11 cellular contexts compared by ENCODE assay signal in genomic region chr2:120765911-120766757, GRCh38. TPM values are rescaled to one million over a fixed set of nuclear protein-coding genes. Genes with fewer than 3 reads are reported as not detected.
DNase-seq lines count a peak whose midpoint lies in the region; ATAC-seq and TF ChIP-seq lines count a peak whose summit lies in the region.
"Had no signal": no experiment of that assay in that cellular context is flagged by ENCODE, and none has a peak within 500 bp of the region (broad histone marks: within the 10 kb centered on the region; RNA-seq: fewer than 3 reads in every experiment).

No MANE protein-coding gene starts in this region.

- H3K27ac ChIP-seq in HUES48 (ENCODE audit: low read depth, low read length), result peak overlapping the region; percentile 52
- H3K27ac ChIP-seq in lower lobe of right lung, result peak overlapping the region; percentile 80
- H3K27ac ChIP-seq in testis, result peak overlapping the region; percentile 64 to 73
- no peak overlapping the region for H3K27ac ChIP-seq in effector memory CD4-positive, alpha-beta T cell (ENCODE audit: insufficient read depth, low read length, poor library complexity, severe bottlenecking)

- H3K4me3 ChIP-seq in HUES48 (ENCODE audit: low read depth, low read length), result no peak overlapping the region
- H3K4me3 ChIP-seq in lower lobe of right lung, result no peak overlapping the region
- H3K4me3 ChIP-seq in testis, result no peak overlapping the region
- H3K4me3 ChIP-seq in effector memory CD4-positive, alpha-beta T cell (ENCODE audit: insufficient read depth, low read depth, low read length, poor library complexity, severe bottlenecking), result no peak overlapping the region
- H3K4me3 ChIP-seq: HAP-1 had no signal

- H3K9ac ChIP-seq in HUES48 (ENCODE audit: low read depth, low read length), result no peak overlapping the region

- H3K27me3 ChIP-seq in HUES48 (ENCODE audit: control insufficient read depth, insufficient read depth, low read length) (no peaks in the 10 kb centered on the region), lower lobe of right lung (ENCODE audit: low read depth) (no peaks in the 10 kb centered on the region), testis (no peaks in the 10 kb centered on the region)
- peaks cover 2% of the 10 kb centered on the region for H3K27me3 ChIP-seq in effector memory CD4-positive, alpha-beta T cell (replicated peaks; ENCODE audit: control insufficient read depth, insufficient read depth, low read length, poor library complexity, severe bottlenecking)

- H3K36me3 ChIP-seq in HUES48 (ENCODE audit: control insufficient read depth, insufficient read depth, low read length), result no peaks in the 10 kb centered on the region
- no peaks in the 10 kb centered on the region for H3K36me3 ChIP-seq in lower lobe of right lung
- H3K36me3 ChIP-seq in testis (ENCODE audit: low read depth, missing control alignments), result no peaks in the 10 kb centered on the region
- no peaks in the 10 kb centered on the region for H3K36me3 ChIP-seq in effector memory CD4-positive, alpha-beta T cell (ENCODE audit: control insufficient read depth, insufficient read depth, low read length)
- H3K36me3 ChIP-seq: HAP-1 had no signal

- H3K4me1 ChIP-seq in HUES48 (ENCODE audit: control insufficient read depth, insufficient read depth, low read length), result peaks cover 34% of the 10 kb centered on the region
- H3K4me1 ChIP-seq in lower lobe of right lung, result peaks cover 11% of the 10 kb centered on the region
- peaks cover 42% of the 10 kb centered on the region for H3K4me1 ChIP-seq in testis
- no peaks in the 10 kb centered on the region for H3K4me1 ChIP-seq in effector memory CD4-positive, alpha-beta T cell (ENCODE audit: control insufficient read depth, insufficient read depth, low read length, poor library complexity, severe bottlenecking)
- H3K4me1 ChIP-seq: HAP-1 had no signal

- intact Hi-C loops in lower lobe of right lung (cut with DNase I), result no loop called here
- intact Hi-C loops in testis (cut with DNase I; ENCODE audit: low total_unique reads), result no loop called here

- peak; percentile 11 to 59 for DNase-seq in dermis microvascular lymphatic vessel endothelial cell (ENCODE audit: low read depth in 2 of 2)
- peak; percentile 66 for DNase-seq in lower lobe of right lung
- DNase-seq in testis, result peak; percentile 87
- DNase-seq in effector memory CD4-positive, alpha-beta T cell, result no peak
- DNase-seq in NCI-H2196 treated with DMSO at 0.1 percent for 48 hours (lab: John Stamatoyannopoulos, UW; ENCODE audit: unreplicated experiment), result no peak
- DNase-seq in kidney tubule cell (ENCODE audit: low spot score), result no peak
- no peak for DNase-seq in NCI-H1417 (lab: John Stamatoyannopoulos, UW)
- DNase-seq: Karpas-422; stimulated activated CD4-positive, alpha-beta T cell treated with anti-CD3 and anti-CD28 coated beads, Interleukin-4, amount 100 ng/mL, for 24 hours had no signal

- ATAC-seq in lower lobe of right lung, result peak; percentile 68

- no peak for TF ChIP-seq POLR2A in testis (IDR thresholded peaks at IDR 0.05)

- no peaks in the 10 kb centered on the region for H3K9me3 ChIP-seq in HUES48 (ENCODE audit: control insufficient read depth, insufficient read depth, low read length)
- H3K9me3 ChIP-seq in lower lobe of right lung, result no peaks in the 10 kb centered on the region
- H3K9me3 ChIP-seq in testis, result no peaks in the 10 kb centered on the region
- H3K9me3 ChIP-seq in effector memory CD4-positive, alpha-beta T cell (ENCODE audit: control insufficient read depth, low read length), result no peaks in the 10 kb centered on the region
- H3K9me3 ChIP-seq: HAP-1 had no signal

- TF ChIP-seq CTCF in lower lobe of right lung (IDR thresholded peaks at IDR 0.05), result no peak
- TF ChIP-seq CTCF in testis (IDR thresholded peaks at IDR 0.05), result no peak

- WGBS in testis, 2 donors, result 35 to 53% methylated on average over 15 to 22 of the region's 22 CpGs

RNA-seq across cellular contexts. Expression of gene GLI2, which starts 30.5 kb away (rescaled TPM):
- total RNA-seq in dermis microvascular lymphatic vessel endothelial cell (under 0.01 TPM in 2 replicates), lower lobe of right lung (3.3 TPM), testis (10 to 100 TPM; 16.5 to 21.4 TPM)
- polyA plus RNA-seq in testis (ENCODE audit: insufficient read depth, low read depth, low replicate concordance), result 5.1 TPM

Comparison
In these comparisons a context has a peak if more than half of its experiments do, and no peak if none do; other contexts are left out.
1. DNase-seq: peak in dermis microvascular lymphatic vessel endothelial cell (2 of 2), lower lobe of right lung (single experiment) and testis (single experiment); none in effector memory CD4-positive, alpha-beta T cell (0 of 3), NCI-H2196 treated with DMSO at 0.1 percent for 48 hours (single experiment), kidney tubule cell (single experiment) and NCI-H1417 (0 of 3).